8 cellular contexts compared by ENCODE assay signal in genomic region chr5:83430130-83431010, GRCh38. TPM values are rescaled to one million over a fixed set of nuclear protein-coding genes. Genes with fewer than 3 reads are reported as not detected.
A peak's percentile ranks its signal among the peaks of the same experiment; 100 is the strongest.
DNase-seq lines count a peak whose midpoint lies in the region; ATAC-seq, FAIRE-seq and TF ChIP-seq lines count a peak whose summit lies in the region.

No MANE protein-coding gene starts in this region.

- FAIRE-seq in RCC 7860 (lab: Jason Lieb, UNC) = no peak

- H3K4me3 ChIP-seq in foreskin fibroblast (ENCODE audit: low read depth in 1 of 2, low read length in 2 of 2) (no peak overlapping the region), uterus (no peak overlapping the region)

- H3K36me3 Mint-ChIP-seq in activated T-helper 1 cell treated with anti-CD3 and anti-CD28 coated beads, Interleukin-12 subunit alpha, Interleukin-12 subunit beta, Interleukin-2, Interleukin-4 antibody, amounts not matched to agents 30 ng/mL and 10 ng/mL and 1 ng/mL, durations not matched to agents 14 hours and 24 hours and 36 hours (ENCODE audit: low read depth) = no peaks in the 10 kb centered on the region

- no peaks in the 10 kb centered on the region for H3K4me1 Mint-ChIP-seq in activated T-helper 1 cell treated with anti-CD3 and anti-CD28 coated beads, Interleukin-12 subunit alpha, Interleukin-12 subunit beta, Interleukin-2, Interleukin-4 antibody, amounts not matched to agents 30 ng/mL and 10 ng/mL and 1 ng/mL, durations not matched to agents 14 hours and 24 hours and 36 hours (ENCODE audit: low read depth)

- H3K36me3 ChIP-seq in uterus = no peaks in the 10 kb centered on the region

- no peaks in the 10 kb centered on the region for H3K9me3 ChIP-seq in uterus

- peak; percentile 71 for ATAC-seq in GM19372 (IDR thresholded peaks at IDR 0.05; ENCODE audit: low read depth, unreplicated experiment)
- peak; percentile 55 for ATAC-seq in HG03571 (IDR thresholded peaks at IDR 0.05; ENCODE audit: unreplicated experiment)

- no peak overlapping the region for H3K27ac Mint-ChIP-seq in activated T-helper 1 cell treated with anti-CD3 and anti-CD28 coated beads, Interleukin-12 subunit alpha, Interleukin-12 subunit beta, Interleukin-2, Interleukin-4 antibody, amounts not matched to agents 30 ng/mL and 10 ng/mL and 1 ng/mL, durations not matched to agents 14 hours and 24 hours and 36 hours

- no peaks in the 10 kb centered on the region for H3K4me1 ChIP-seq in uterus

- TF ChIP-seq CTCF in foreskin fibroblast (IDR thresholded peaks at IDR 0.05; ENCODE audit: low read depth, low read length) (peak; percentile 93), uterus (IDR thresholded peaks at IDR 0.05) (peak; percentile 46 to 56 (median 52))

- H3K9me3 Mint-ChIP-seq in activated T-helper 1 cell treated with anti-CD3 and anti-CD28 coated beads, Interleukin-12 subunit alpha, Interleukin-12 subunit beta, Interleukin-2, Interleukin-4 antibody, amounts not matched to agents 30 ng/mL and 10 ng/mL and 1 ng/mL, durations not matched to agents 14 hours and 24 hours and 36 hours = no peaks in the 10 kb centered on the region

- peak; percentile 33 for DNase-seq in CMK (ENCODE audit: low read depth)
- DNase-seq in RCC 7860 (ENCODE audit: low spot score) = peak; percentile 6
- peak; percentile 38 for DNase-seq in activated T-helper 1 cell treated with anti-CD3 and anti-CD28 coated beads, Interleukin-12 subunit alpha, Interleukin-12 subunit beta, Interleukin-2, Interleukin-4 antibody, amounts not matched to agents 30 ng/mL and 10 ng/mL and 1 ng/mL, durations not matched to agents 14 hours and 24 hours and 36 hours (ENCODE audit: low spot score)
- peak; percentile 39 to 80 for DNase-seq in foreskin fibroblast
- peak in 42 of 56 donors; percentile 1 to 69 (median 22) for DNase-seq in nucleus accumbens (lab: John Stamatoyannopoulos, UW)
- peak; percentile 23 to 29 for DNase-seq in uterus

- H3K27me3 Mint-ChIP-seq in activated T-helper 1 cell treated with anti-CD3 and anti-CD28 coated beads, Interleukin-12 subunit alpha, Interleukin-12 subunit beta, Interleukin-2, Interleukin-4 antibody, amounts not matched to agents 30 ng/mL and 10 ng/mL and 1 ng/mL, durations not matched to agents 14 hours and 24 hours and 36 hours (ENCODE audit: insufficient read depth) = peaks cover 2% of the 10 kb centered on the region

- no peak overlapping the region for H3K27ac ChIP-seq in uterus

- intact Hi-C loops in activated T-helper 1 cell treated with anti-CD3 and anti-CD28 coated beads, Interleukin-12 subunit alpha, Interleukin-12 subunit beta, Interleukin-2, Interleukin-4 antibody, amounts not matched to agents 30 ng/mL and 10 ng/mL and 1 ng/mL, durations not matched to agents 14 hours and 24 hours and 36 hours (cut with micrococcal nuclease) = loop anchor here (1.0 to 2.0 kb wide), 4 partner anchors 134 to 1118 kb away; no protein-coding TSS in a partner anchor
- intact Hi-C loops in uterus (cut with DNase I; ENCODE audit: low total_unique reads) = no loop called here

- TF ChIP-seq POLR2A in uterus (IDR thresholded peaks at IDR 0.05) = no peak

- H3K27me3 ChIP-seq in uterus = no peaks in the 10 kb centered on the region

- H3K4me3 Mint-ChIP-seq in activated T-helper 1 cell treated with anti-CD3 and anti-CD28 coated beads, Interleukin-12 subunit alpha, Interleukin-12 subunit beta, Interleukin-2, Interleukin-4 antibody, amounts not matched to agents 30 ng/mL and 10 ng/mL and 1 ng/mL, durations not matched to agents 14 hours and 24 hours and 36 hours = no peak overlapping the region

RNA-seq across cellular contexts. Expression of gene VCAN, which starts 41.2 kb away (rescaled TPM):
- 0.05 TPM in 2 replicates for total RNA-seq in activated T-helper 1 cell treated with anti-CD3 and anti-CD28 coated beads, Interleukin-12 subunit alpha, Interleukin-12 subunit beta, Interleukin-2, Interleukin-4 antibody, amounts not matched to agents 30 ng/mL and 10 ng/mL and 1 ng/mL, durations not matched to agents 14 hours and 24 hours and 36 hours
- total RNA-seq in uterus = 100 to 1,000 TPM in 1 of 4 donors, 10 to 100 TPM in 3; 53.0 to 833 (median 65.1) TPM

Comparison
In these comparisons a context has a peak if more than half of its experiments do, and no peak if none do; other contexts are left out.
1. DNase-seq: peak in every context shown above with its lines; median percentile 60 in foreskin fibroblast; 38 in activated T-helper 1 cell treated with anti-CD3 and anti-CD28 coated beads, Interleukin-12 subunit alpha, Interleukin-12 subunit beta, Interleukin-2, Interleukin-4 antibody, amounts not matched to agents 30 ng/mL and 10 ng/mL and 1 ng/mL, durations not matched to agents 14 hours and 24 hours and 36 hours; 33 in CMK; 26 in uterus; 22 in nucleus accumbens; 6 in RCC 7860.
2. RNA of gene VCAN, which starts 41.2 kb away (total RNA-seq): 53.0 to 833 TPM in uterus; 0.05 TPM in activated T-helper 1 cell treated with anti-CD3 and anti-CD28 coated beads, Interleukin-12 subunit alpha, Interleukin-12 subunit beta, Interleukin-2, Interleukin-4 antibody, amounts not matched to agents 30 ng/mL and 10 ng/mL and 1 ng/mL, durations not matched to agents 14 hours and 24 hours and 36 hours; every median in the first group is over 10 times any median in the second.